8 cellular contexts compared by ENCODE assay signal in the genomic region with DNA sequence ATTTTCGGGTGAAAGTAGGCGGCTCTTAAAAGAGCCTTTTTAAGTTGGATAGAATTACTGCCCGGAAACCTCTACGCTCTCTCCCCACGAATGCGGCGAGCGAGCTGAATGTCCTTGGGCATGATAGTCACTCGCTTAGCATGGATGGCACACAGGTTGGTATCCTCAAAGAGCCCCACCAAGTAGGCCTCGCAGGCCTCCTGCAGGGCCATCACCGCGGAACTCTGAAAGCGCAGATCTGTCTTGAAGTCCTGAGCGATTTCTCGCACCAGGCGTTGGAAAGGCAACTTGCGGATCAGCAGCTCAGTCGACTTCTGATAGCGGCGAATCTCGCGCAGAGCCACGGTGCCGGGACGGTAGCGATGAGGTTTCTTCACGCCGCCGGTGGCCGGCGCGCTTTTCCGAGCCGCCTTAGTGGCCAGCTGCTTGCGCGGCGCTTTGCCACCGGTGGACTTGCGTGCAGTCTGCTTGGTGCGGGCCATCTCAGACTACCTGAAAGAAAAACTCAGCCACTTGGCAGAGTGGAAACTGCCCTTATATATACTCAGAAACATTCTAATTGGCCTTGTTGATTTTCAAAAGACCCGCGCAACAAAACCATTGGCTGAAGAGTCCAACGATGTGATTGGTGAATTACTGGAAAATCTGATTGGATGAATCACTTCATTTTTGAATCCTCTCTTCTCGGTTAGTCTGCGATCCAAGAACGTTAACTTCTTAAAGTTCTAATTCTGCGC.
DNase-seq lines count a peak whose midpoint lies in the region; ATAC-seq and TF ChIP-seq lines count a peak whose summit lies in the region.

No MANE protein-coding gene starts in this region.

- H3K4me1 ChIP-seq in gastroesophageal sphincter (peaks cover 0 to 34% (median 4%) of the 10 kb centered on the region in 3 donors), upper lobe of left lung (peaks cover 3 to 25% (median 13%) of the 10 kb centered on the region in 4 donors)

- ATAC-seq in gastroesophageal sphincter = peak; percentile 31
- peak in 1 of 2 donors; percentile 69 for ATAC-seq in upper lobe of left lung (ENCODE audit: low FRiP score in 2 of 2)

- no peaks in the 10 kb centered on the region for H3K27me3 Mint-ChIP-seq in osteocyte (ENCODE audit: unreplicated experiment)

- H3K27me3 ChIP-seq in gastroesophageal sphincter (peaks cover 71% of the 10 kb centered on the region), upper lobe of left lung (peaks cover 0 to 4% (median 0%) of the 10 kb centered on the region in 4 donors)

- H3K4me1 Mint-ChIP-seq in osteocyte (ENCODE audit: unreplicated experiment) = peaks cover 35% of the 10 kb centered on the region

- TF ChIP-seq EP300 in gastroesophageal sphincter (IDR thresholded peaks at IDR 0.05) = no peak
- no peak for TF ChIP-seq EP300 in upper lobe of left lung (IDR thresholded peaks at IDR 0.05)

- TF ChIP-seq CTCF in gastroesophageal sphincter (IDR thresholded peaks at IDR 0.05) (no peak), osteocyte (IDR thresholded peaks at IDR 0.05) (no peak), upper lobe of left lung (IDR thresholded peaks at IDR 0.05) (no peak)

- peak overlapping the region; percentile 81 to 90 (median 86) for H3K27ac ChIP-seq in gastroesophageal sphincter
- peak overlapping the region; percentile 90 to 95 (median 92) for H3K27ac ChIP-seq in upper lobe of left lung

- H3K9me3 ChIP-seq in gastroesophageal sphincter (no peaks in the 10 kb centered on the region), upper lobe of left lung (no peaks in the 10 kb centered on the region)

- H3K27ac Mint-ChIP-seq in osteocyte (ENCODE audit: unreplicated experiment) = no peak overlapping the region

- H3K4me3 ChIP-seq in gastroesophageal sphincter (peak overlapping the region; percentile 26 to 53), upper lobe of left lung (peak overlapping the region in 3 of 4 donors; percentile 33 to 56 (median 55))

- no peaks in the 10 kb centered on the region for H3K36me3 ChIP-seq in gastroesophageal sphincter
- no peaks in the 10 kb centered on the region for H3K36me3 ChIP-seq in upper lobe of left lung

- no peak overlapping the region for H3K4me3 Mint-ChIP-seq in osteocyte (ENCODE audit: unreplicated experiment)

- H3K36me3 Mint-ChIP-seq in osteocyte (ENCODE audit: unreplicated experiment) = no peaks in the 10 kb centered on the region

- H3K9me3 Mint-ChIP-seq in osteocyte (ENCODE audit: unreplicated experiment) = no peaks in the 10 kb centered on the region

- TF ChIP-seq POLR2A in GM19193 (IDR thresholded peaks at IDR 0.05; ENCODE audit: extremely low read depth, insufficient read depth, insufficient read length) (peak; percentile 99), gastroesophageal sphincter (IDR thresholded peaks at IDR 0.05) (no peak), upper lobe of left lung (IDR thresholded peaks at IDR 0.05) (no peak)

- WGBS in gastroesophageal sphincter (ENCODE audit: low coverage in 1 of 2), 2 donors = 7 to 8% methylated on average over 13 to 18 of the region's 47 CpGs
- WGBS in upper lobe of left lung, 2 donors = 5 to 21% methylated on average over 16 to 47 of the region's 47 CpGs

- DNase-seq in Ammon's horn (ENCODE audit: low spot score) (peak; percentile 25), HK-2 (ENCODE audit: unreplicated experiment) (peak; percentile 71), SIG-M5 treated with dmso at 0.1 percent for 504 hours (lab: John Stamatoyannopoulos, UW; ENCODE audit: unreplicated experiment) (peak; percentile 95), osteocyte (ENCODE audit: extremely low spot score, unreplicated experiment) (peak; percentile 86), upper lobe of left lung (peak; percentile 43 to 88)
- DNase-seq in activated naive CD4-positive, alpha-beta T cell treated with Interleukin-2 at 50 U/mL for 16 hours = peak; percentile 76

Comparison
In these comparisons a context has a peak if more than half of its experiments do, and no peak if none do; other contexts are left out.
1. DNase-seq: peak in every context shown above with its lines; median percentile 95 in SIG-M5 treated with dmso at 0.1 percent for 504 hours; 86 in osteocyte; 76 in activated naive CD4-positive, alpha-beta T cell treated with Interleukin-2 at 50 U/mL for 16 hours; 71 in HK-2; 66 in upper lobe of left lung; 25 in Ammon's horn.